16 cellular contexts compared by ENCODE assay signal in the genomic region with DNA sequence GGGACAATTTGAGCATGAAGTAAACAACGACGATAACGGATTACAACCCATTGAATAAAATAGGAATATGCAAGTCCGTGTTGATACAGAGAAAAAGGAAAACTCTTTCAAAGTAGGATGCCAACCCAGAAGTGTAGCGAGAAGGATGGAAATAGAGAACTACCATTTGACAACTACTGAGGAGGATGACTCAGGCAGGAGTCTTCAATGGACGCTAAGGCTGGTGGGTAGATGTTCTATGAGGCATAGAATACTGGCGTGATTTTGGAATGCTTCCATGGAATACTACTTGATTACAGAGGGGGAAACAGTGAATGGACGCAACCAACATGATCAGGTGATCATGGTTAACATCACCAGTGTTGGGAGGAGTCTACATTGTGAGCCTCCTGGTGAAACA. TPM values are rescaled to one million over a fixed set of nuclear protein-coding genes. Genes with fewer than 3 reads are reported as not detected.
A peak's percentile ranks its signal among the peaks of the same experiment; 100 is the strongest.
DNase-seq lines count a peak whose midpoint lies in the region; ATAC-seq and TF ChIP-seq lines count a peak whose summit lies in the region.
"Had no signal": no experiment of that assay in that cellular context is flagged by ENCODE, and none has a peak within 500 bp of the region (broad histone marks: within the 10 kb centered on the region; RNA-seq: fewer than 3 reads in every experiment).

No MANE protein-coding gene starts in this region.

- TF ChIP-seq CTCF in PC-3 (conservative IDR thresholded peaks at IDR 0.05; ENCODE audit: low read depth, low read length) (no peak), CD14-positive monocyte (IDR thresholded peaks at IDR 0.05) (no peak)

- no peaks in the 10 kb centered on the region for H3K9me3 Mint-ChIP-seq in CD14-positive monocyte
- H3K9me3 Mint-ChIP-seq: stimulated activated naive CD8-positive, alpha-beta T cell treated with anti-CD3 and anti-CD28 coated beads, Interleukin-15, Interleukin-2, amounts not matched to agents 100 ng/mL and 50 ng/mL, for 24 hours had no signal

- no peak overlapping the region for H3K4me3 Mint-ChIP-seq in CD14-positive monocyte

- H3K4me3 ChIP-seq in ACC112 (ENCODE audit: low read depth, low read length) = peak overlapping the region; percentile 77
- H3K4me3 ChIP-seq in PC-3 (ENCODE audit: low read length) = peak overlapping the region; percentile 66
- H3K4me3 ChIP-seq: BLaER1 had no signal

- POLR2A ChIA-PET in PC-3 (lab: Charles Lee; ENCODE audit: unreplicated experiment) = interaction anchor here (0.6 to 0.9 kb wide), 2 partner anchors 115 to 406 kb away, joined by 3 to 5 read pairs; no protein-coding TSS in a partner anchor

- H3K4me1 ChIP-seq in ACC112 (ENCODE audit: control insufficient read depth, insufficient read depth, low read length, unreplicated experiment) (peaks cover 4% of the 10 kb centered on the region), PC-3 (ENCODE audit: insufficient read depth, low read length) (peaks cover 16% of the 10 kb centered on the region)
- H3K4me1 ChIP-seq: BLaER1, prostate gland had no signal

- H3K79me2 ChIP-seq in ACC112 (ENCODE audit: control insufficient read depth, insufficient read depth, low read length, unreplicated experiment) (no peaks in the 10 kb centered on the region), PC-3 (ENCODE audit: low read length) (no peaks in the 10 kb centered on the region)

- no peak overlapping the region for H3K27ac ChIP-seq in ACC112 (ENCODE audit: low read depth, low read length)
- no peak overlapping the region for H3K27ac ChIP-seq in PC-3 (ENCODE audit: low read length)
- H3K27ac ChIP-seq: BLaER1, breast epithelium, prostate gland had no signal

- DNase-seq in HT-29 (ENCODE audit: low spot score) (peak; percentile 15), PC-3 (peak; percentile 56), kidney tubule cell (ENCODE audit: low spot score) (peak; percentile 36), putamen (ENCODE audit: low spot score) (no peak), cerebellar nuclear complex (lab: John Stamatoyannopoulos, UW) (no peak), CD14-positive monocyte (ENCODE audit: low spot score) (no peak), NCI-H1930 (lab: John Stamatoyannopoulos, UW) (no peak)
- DNase-seq: hippocampal formation; NCI-H526 treated with DMSO at 0.1 percent for 48 hours; stimulated activated CD4-positive, alpha-beta T cell treated with anti-CD3 and anti-CD28 coated beads, Interleukin-2, amount 100 ng/mL, for 48 hours had no signal

- peaks cover 10 to 19% (median 15%) of the 10 kb centered on the region in 3 donors for H3K27me3 Mint-ChIP-seq in CD14-positive monocyte (ENCODE audit: low read depth in 3 of 3)
- H3K27me3 Mint-ChIP-seq: stimulated activated naive CD8-positive, alpha-beta T cell treated with anti-CD3 and anti-CD28 coated beads, Interleukin-15, Interleukin-2, amounts not matched to agents 100 ng/mL and 50 ng/mL, for 24 hours had no signal

- H3K27ac Mint-ChIP-seq in CD14-positive monocyte = no peak overlapping the region
- H3K27ac Mint-ChIP-seq: activated T-helper 2 cell treated with anti-CD3 and anti-CD28 coated beads, Interferon-gamma antibody, Interleukin-2, Interleukin-4, amounts not matched to agents 10 μg/mL and 5 μg/mL and 100 μg/mL, durations not matched to agents 14 hours and 24 hours and 36 hours had no signal

- H3F3A ChIP-seq in PC-3 (ENCODE audit: low read length, unreplicated experiment) = peaks cover 13% of the 10 kb centered on the region

- CTCF ChIA-PET in PC-3 (lab: Charles Lee) = interaction anchor here (1.1 to 2.1 kb wide), 2 partner anchors 96 to 106 kb away, joined by 4 to 9 read pairs; no protein-coding TSS in a partner anchor

- peak overlapping the region; percentile 63; the same call in 1 of the 2 replicates for H3K9ac ChIP-seq in PC-3 (ENCODE audit: low read length)
- H3K9ac ChIP-seq: BLaER1 had no signal

- no peak for ATAC-seq in PC-3

- BruUV-seq in PC-3 (replicated peaks; lab: Mats Ljungman, UMichigan) = no TSS peak

- H3K9me2 ChIP-seq in PC-3 (replicated peaks; ENCODE audit: low read length) = no peaks in the 10 kb centered on the region

- H4K20me1 ChIP-seq in PC-3 (ENCODE audit: low read length) = no peaks in the 10 kb centered on the region
- H4K20me1 ChIP-seq: BLaER1 had no signal

- H3K36me3 Mint-ChIP-seq in CD14-positive monocyte = peaks cover 3% of the 10 kb centered on the region in 2 donors

- H2AFZ ChIP-seq in ACC112 (ENCODE audit: low read length, unreplicated experiment) (peak overlapping the region; percentile 91), PC-3 (ENCODE audit: low read length) (peak overlapping the region; percentile 81)

- peak overlapping the region; percentile 81 for H3K4me2 ChIP-seq in PC-3 (ENCODE audit: low read length)
- H3K4me2 ChIP-seq: BLaER1 had no signal

- H3K27me3 ChIP-seq in ACC112 (ENCODE audit: insufficient read depth, low read length) (no peaks in the 10 kb centered on the region), PC-3 (ENCODE audit: low read length) (peaks cover 6% of the 10 kb centered on the region)
- H3K27me3 ChIP-seq: breast epithelium had no signal

- peaks cover 4% of the 10 kb centered on the region for H3K36me3 ChIP-seq in ACC112 (ENCODE audit: insufficient read depth, low read length)
- H3K36me3 ChIP-seq in PC-3 (ENCODE audit: low read depth, low read length) = peaks cover 11% of the 10 kb centered on the region
- H3K36me3 ChIP-seq: breast epithelium, prostate gland had no signal

- H3K4me1 Mint-ChIP-seq in CD14-positive monocyte = peaks cover 27% of the 10 kb centered on the region

- no peaks in the 10 kb centered on the region for H3K9me3 ChIP-seq in PC-3 (ENCODE audit: low read length)
- H3K9me3 ChIP-seq: BLaER1, breast epithelium, prostate gland had no signal

- intact Hi-C loops in PC-3 (cut with micrococcal nuclease) (loop anchor here (2.0 to 5.0 kb wide), 3 partner anchors 113 to 527 kb away; a partner anchor contains a TSS), CD14-positive monocyte (cut with micrococcal nuclease) (loop anchor here in 1 of 2 donors (10.0 kb wide), 1 partner anchor 115 kb away; a partner anchor contains a TSS)

RNA-seq across cellular contexts. Expression of a gene that starts 0.8 kb away (rescaled TPM):
- total RNA-seq in HT-29 (2014; rRNA removed; shearing (Covaris generic)) = 0.03 TPM in 1 of 2 replicates, not detected in the other
- 0.73 and 0.92 TPM in 2 replicates for total RNA-seq in PC-3 (2014; rRNA removed)
- polyA plus RNA-seq in CD14-positive monocyte = under 1 TPM in 1 of 2 donors, not detected in 1; 0.13 TPM

RNA-seq across cellular contexts. Expression of a gene that starts 54.4 kb away (rescaled TPM):
- total RNA-seq in HT-29 (2014; rRNA removed; shearing (Covaris generic)) = 57.9 and 60.0 TPM in 2 replicates
- 478 and 561 TPM in 2 replicates for total RNA-seq in PC-3 (2014; rRNA removed)
- polyA plus RNA-seq in CD14-positive monocyte = 100 to 1,000 TPM; 173 to 199 TPM

Comparison
In these comparisons a context has a peak if more than half of its experiments do, and no peak if none do; other contexts are left out.
1. DNase-seq: peak in HT-29 (single experiment), PC-3 (single experiment) and kidney tubule cell (single experiment); none in putamen (single experiment), cerebellar nuclear complex (0 of 2), CD14-positive monocyte (single experiment) and NCI-H1930 (0 of 2).